In genomic region chr7:101153969-101154692, GRCh38 we compare ENCODE assay signal across 8 cellular contexts. TPM values are rescaled to one million over a fixed set of nuclear protein-coding genes. Genes with fewer than 3 reads are reported as not detected.
DNase-seq lines count a peak whose midpoint lies in the region; ATAC-seq and TF ChIP-seq lines count a peak whose summit lies in the region.

Gene AP1S1 (plus strand): TSS chr7:101154476. CDS start chr7:101154515, 39 bp downstream.

- H3K9me2 ChIP-seq in Karpas-422 (replicated peaks; ENCODE audit: insufficient read depth, low read length): no peaks in the 10 kb centered on the region

- H3K4me3 ChIP-seq in Karpas-422 (ENCODE audit: low read length) (peak within 1 kb of the TSS; percentile 84), esophagus squamous epithelium (peak within 1 kb of the TSS; percentile 77 to 97 (median 90))

- H3K9ac ChIP-seq in Karpas-422 (ENCODE audit: low read length): peak within 1 kb of the TSS; percentile 97

- intact Hi-C loops in esophagus squamous epithelium (cut with DNase I): no loop called here

- no peak for TF ChIP-seq CTCF in esophagus squamous epithelium (IDR thresholded peaks at IDR 0.05)

- peak; percentile 76 for ATAC-seq in GM21737 (IDR thresholded peaks at IDR 0.05; ENCODE audit: unreplicated experiment)

- TF ChIP-seq POLR2A in esophagus squamous epithelium (IDR thresholded peaks at IDR 0.05): peak in 1 of 4 donors; percentile 42

- H3K27ac ChIP-seq in Karpas-422 (ENCODE audit: low read length) (peak within 1 kb of the TSS; percentile 63), esophagus squamous epithelium (peak within 1 kb of the TSS; percentile 53 to 87 (median 83))

- H3K36me3 ChIP-seq in Karpas-422 (ENCODE audit: insufficient read depth, low read length) (peaks cover 4% of the 10 kb centered on the region; the same call in 1 of the 2 replicates), esophagus squamous epithelium (peaks cover 4 to 23% (median 5%) of the 10 kb centered on the region in 3 donors)

- H2AFZ ChIP-seq in Karpas-422 (ENCODE audit: low read length): 0 out of 2 replicates have a peak within 1 kb of the TSS, but pooled peaks have one; percentile 58

- H3K9me3 ChIP-seq in Karpas-422 (ENCODE audit: low read length) (no peaks in the 10 kb centered on the region), esophagus squamous epithelium (no peaks in the 10 kb centered on the region)

- H3K4me1 ChIP-seq in Karpas-422 (ENCODE audit: low read length): peaks cover 21% of the 10 kb centered on the region
- peaks cover 7 to 26% (median 11%) of the 10 kb centered on the region in 3 donors for H3K4me1 ChIP-seq in esophagus squamous epithelium

- WGBS in esophagus squamous epithelium, 2 donors: 8 to 15% methylated on average over 14 to 21 of the region's 51 CpGs

- no peaks in the 10 kb centered on the region for H4K20me1 ChIP-seq in Karpas-422 (ENCODE audit: insufficient read depth, low read depth, low read length)

- peak; percentile 95 for DNase-seq in DMS 273 treated with DMSO at 0.1 percent for 48 hours (lab: John Stamatoyannopoulos, UW)
- peak; percentile 98 for DNase-seq in Karpas-422
- peak; percentile 98 for DNase-seq in RKO (ENCODE audit: low spot score)
- DNase-seq in activated T-helper 1 cell treated with Interleukin-2 at 50 U/mL for 16 hours (ENCODE audit: low read depth): peak; percentile 83
- DNase-seq in esophagus squamous epithelium (lab: John Stamatoyannopoulos, UW): peak; percentile 81
- peak; percentile 97 for DNase-seq in myocyte (ENCODE audit: low read depth)
- peak; percentile 82 to 85 for DNase-seq in stimulated activated CD8-positive, alpha-beta memory T cell treated with anti-CD3 and anti-CD28 coated beads, Interleukin-7, amount 100 ng/mL, for 4 hours (ENCODE audit: low read depth in 2 of 2)

- H3K4me2 ChIP-seq in Karpas-422 (ENCODE audit: low read depth, low read length, poor library complexity, severe bottlenecking): peak within 1 kb of the TSS; percentile 82

- no peaks in the 10 kb centered on the region for H3K27me3 ChIP-seq in Karpas-422 (ENCODE audit: low read length)
- peaks cover 0 to 12% (median 0%) of the 10 kb centered on the region in 4 donors for H3K27me3 ChIP-seq in esophagus squamous epithelium

- peaks cover 24% of the 10 kb centered on the region for H3K79me2 ChIP-seq in Karpas-422 (ENCODE audit: low read length)

RNA-seq across cellular contexts. Expression of gene AP1S1, which starts in this region (rescaled TPM):
- total RNA-seq in Karpas-422 (2014; rRNA removed; shearing (Covaris generic); ENCODE audit: low replicate concordance): 150 and 256 TPM in 2 replicates
- 100 to 1,000 TPM in 1 of 4 donors, 10 to 100 TPM in 3; 42.7 to 144 (median 64.3) TPM for total RNA-seq in esophagus squamous epithelium
- 53.3 and 79.5 TPM in 2 replicates for total RNA-seq in myocyte
- 128 TPM for polyA plus RNA-seq in myocyte (2012)

Comparison
In these comparisons a context has a peak if more than half of its experiments do, and no peak if none do; other contexts are left out.
1. Peak in every context shown above with its lines: DNase-seq, ATAC-seq, H3K4me3 ChIP-seq and H3K27ac ChIP-seq.